ENCODE assay signal across 14 cellular contexts in the genomic region with DNA sequence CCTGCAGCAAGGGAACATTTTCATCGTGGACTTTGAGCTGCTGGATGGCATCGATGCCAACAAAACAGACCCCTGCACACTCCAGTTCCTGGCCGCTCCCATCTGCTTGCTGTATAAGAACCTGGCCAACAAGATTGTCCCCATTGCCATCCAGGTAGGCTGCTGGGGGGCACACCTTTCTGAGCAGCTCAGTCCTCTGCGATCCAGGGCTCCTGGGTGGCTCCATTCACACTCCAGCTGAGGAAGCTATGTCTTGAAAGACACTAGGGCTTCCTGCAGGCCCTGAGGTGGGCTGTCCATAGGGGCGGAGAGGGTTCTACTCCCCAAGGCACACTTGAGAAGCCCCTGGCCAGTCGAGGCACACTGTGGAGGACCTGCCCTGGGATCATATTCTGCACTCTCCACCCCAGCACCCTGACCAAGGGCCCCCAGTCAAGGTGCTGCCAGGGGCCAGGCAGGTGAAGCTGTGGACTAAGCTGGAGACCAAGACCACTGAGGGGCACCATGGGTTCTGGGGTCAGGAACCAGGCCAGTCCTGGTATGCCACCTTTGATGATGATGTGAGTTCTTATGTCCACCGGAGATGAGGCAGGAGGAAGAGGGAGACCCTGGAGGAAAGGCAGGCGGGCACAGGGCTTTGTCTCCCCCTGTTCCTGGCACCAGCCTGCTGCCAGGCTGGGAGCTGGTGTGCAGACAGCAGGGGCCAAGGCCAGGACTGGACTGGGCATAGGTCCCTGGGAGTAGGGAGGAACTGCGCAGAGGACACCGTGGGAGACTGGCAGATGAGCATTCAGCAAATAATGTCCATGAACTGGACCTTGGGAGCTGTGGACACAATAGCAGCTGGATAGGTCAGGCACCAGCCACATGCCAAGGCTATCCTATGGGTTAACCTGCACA. TPM values are rescaled to one million over a fixed set of nuclear protein-coding genes. Genes with fewer than 3 reads are reported as not detected.
"Had no signal": no experiment of that assay in that cellular context is flagged by ENCODE, and none has a peak within 500 bp of the region (broad histone marks: within the 10 kb centered on the region; RNA-seq: fewer than 3 reads in every experiment).

No MANE protein-coding gene starts in this region.

- H3K27ac ChIP-seq: brain microvascular endothelial cell, gastroesophageal sphincter, ovary, tibial artery had no signal

- H3K4me3 ChIP-seq: ovary, tibial artery had no signal

- H3K27me3 Mint-ChIP-seq: activated naive CD4-positive, alpha-beta T cell treated with anti-CD3 and anti-CD28 coated beads, Interleukin-2, amount 50 U/mL, for 24 hours; activated T-helper 17 cell treated with anti-CD3 and anti-CD28 coated beads, Interleukin-2, amount 50 U/mL, for 72 hours had no signal

- H3K9me3 Mint-ChIP-seq: activated CD4-positive, alpha-beta memory T cell treated with anti-CD3 and anti-CD28 coated beads, Interleukin-2, amount 10 ng/mL, durations not matched to agents 7 days and 5 days; activated naive CD4-positive, alpha-beta T cell treated with anti-CD3 and anti-CD28 coated beads, Interleukin-2, amount 50 U/mL, for 24 hours; activated T-helper 17 cell treated with anti-CD3 and anti-CD28 coated beads, Interleukin-2, amount 50 U/mL, for 72 hours; nephron; T-helper 1 cell treated with Interleukin-12 subunit alpha and Interleukin-12 subunit beta and Interleukin-4 antibody, amounts not matched to agents 30 μg/mL and 1 μg/mL, for 36 hours had no signal

- H3K4me3 Mint-ChIP-seq: activated CD4-positive, alpha-beta memory T cell treated with anti-CD3 and anti-CD28 coated beads, Interleukin-2, amount 10 ng/mL, durations not matched to agents 7 days and 5 days; activated naive CD4-positive, alpha-beta T cell treated with anti-CD3 and anti-CD28 coated beads, Interleukin-2, amount 50 U/mL, for 24 hours; activated T-helper 17 cell treated with anti-CD3 and anti-CD28 coated beads, Interleukin-2, amount 50 U/mL, for 72 hours; nephron; T-helper 1 cell treated with Interleukin-12 subunit alpha and Interleukin-12 subunit beta and Interleukin-4 antibody, amounts not matched to agents 30 μg/mL and 1 μg/mL, for 36 hours had no signal

- H3K27ac Mint-ChIP-seq: activated CD4-positive, alpha-beta memory T cell treated with anti-CD3 and anti-CD28 coated beads, Interleukin-2, amount 10 ng/mL, durations not matched to agents 7 days and 5 days; activated naive CD4-positive, alpha-beta T cell treated with anti-CD3 and anti-CD28 coated beads, Interleukin-2, amount 50 U/mL, for 24 hours; nephron; T-helper 1 cell treated with Interleukin-12 subunit alpha and Interleukin-12 subunit beta and Interleukin-4 antibody, amounts not matched to agents 30 μg/mL and 1 μg/mL, for 36 hours had no signal

- DNase-seq: activated CD4-positive, alpha-beta memory T cell treated with anti-CD3 and anti-CD28 coated beads, Interleukin-2, amount 10 ng/mL, durations not matched to agents 7 days and 5 days; amygdala; brain microvascular endothelial cell; left ventricle myocardium superior; mesendoderm; ovary; stimulated activated CD4-positive, alpha-beta T cell treated with anti-CD3 and anti-CD28 coated beads, Interleukin-4, amount 100 ng/mL, for 4 hours; tibial artery had no signal

- H3K36me3 ChIP-seq: brain microvascular endothelial cell, gastroesophageal sphincter, ovary, tibial artery had no signal

- H3K27me3 ChIP-seq: ovary had no signal

- H3K36me3 Mint-ChIP-seq: activated naive CD4-positive, alpha-beta T cell treated with anti-CD3 and anti-CD28 coated beads, Interleukin-2, amount 50 U/mL, for 24 hours had no signal

- H3K9me3 ChIP-seq: gastroesophageal sphincter, ovary, tibial artery had no signal

RNA-seq across cellular contexts. Expression of gene ALOX5, which starts 54.8 kb away (rescaled TPM):
- polyA plus RNA-seq: keratinocyte had no signal
